Comparison of ENCODE assay signal across 9 cellular contexts in the genomic region with DNA sequence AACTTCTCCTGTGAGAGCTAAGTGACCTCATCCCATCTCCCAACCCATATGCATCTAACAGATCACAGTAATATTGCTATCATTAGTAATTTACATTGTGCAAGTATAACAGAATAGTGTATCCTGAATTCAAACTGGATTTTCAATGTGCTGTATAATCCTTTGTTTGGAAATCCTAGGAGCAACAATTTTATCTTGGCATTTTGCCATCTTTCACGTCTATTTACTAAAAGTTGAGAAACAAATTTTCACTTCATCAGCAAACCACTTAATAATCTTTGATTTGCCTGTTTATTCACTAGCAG. TPM values are rescaled to one million over a fixed set of nuclear protein-coding genes. Genes with fewer than 3 reads are reported as not detected.
A peak's percentile ranks its signal among the peaks of the same experiment; 100 is the strongest.
DNase-seq lines count a peak whose midpoint lies in the region; ATAC-seq, FAIRE-seq and TF ChIP-seq lines count a peak whose summit lies in the region.
"Had no signal": no experiment of that assay in that cellular context is flagged by ENCODE, and none has a peak within 500 bp of the region (broad histone marks: within the 10 kb centered on the region; RNA-seq: fewer than 3 reads in every experiment).

No MANE protein-coding gene starts in this region.

- peak overlapping the region; percentile 92 for H3K4me3 ChIP-seq in K562

- no peak overlapping the region for H2AFZ ChIP-seq in K562 (ENCODE audit: low read depth, low read length)

- WGBS in K562 (ENCODE audit: insufficient coverage, low coverage, missing lambda C conversion rate) = 11% methylated on average over 1 of the region's 1 CpG

- peaks cover 38% of the 10 kb centered on the region for H3K36me3 Mint-ChIP-seq in Calu3 (ENCODE audit: insufficient read depth, unreplicated experiment)
- H3K36me3 Mint-ChIP-seq in nephron (ENCODE audit: low read depth) = peaks cover 10% of the 10 kb centered on the region

- H3K27ac Mint-ChIP-seq in Calu3 (ENCODE audit: unreplicated experiment) (no peak overlapping the region), nephron (peak overlapping the region; percentile 79 to 100 (median 99))

- H3K27me3 Mint-ChIP-seq in Calu3 (ENCODE audit: unreplicated experiment) (no peaks in the 10 kb centered on the region), nephron (ENCODE audit: low read depth) (no peaks in the 10 kb centered on the region)

- POLR2A ChIA-PET in K562 (lab: Yijun Ruan, JAX) = interaction anchor here (0.6 to 3.5 kb wide), 10 partner anchors 8 to 152 kb away, joined by 3 to 15 read pairs (median 4); partner anchors contain the start of gene SRSF7

- TF ChIP-seq CTCF in Calu3 (IDR thresholded peaks at IDR 0.05; ENCODE audit: unreplicated experiment) (no peak), K562 (IDR thresholded peaks at IDR 0.05 in 2 of 3, conservative IDR thresholded peaks at IDR 0.05 in 1 of 3; ENCODE audit: insufficient read depth in 2 of 3, low read depth in 1 of 3, low read length in 3 of 3) (no peak), nephron (IDR thresholded peaks at IDR 0.05; ENCODE audit: unreplicated experiment in 3 of 3) (no peak)

- FAIRE-seq in K562 (lab: Jason Lieb, UNC) = no peak

- DNase-seq in Calu3 = no peak
- peak; percentile 24 for DNase-seq in HT-29 (ENCODE audit: low spot score)
- no peak for DNase-seq in K562 (ENCODE audit: extremely low read depth in 1 of 4, low spot score in 3 of 4)
- no peak for DNase-seq in germinal center (ENCODE audit: low spot score)
- DNase-seq: caudate nucleus had no signal

- H3K4me1 ChIP-seq in K562 (replicated peaks in 1 of 2; ENCODE audit: control insufficient read depth in 2 of 2, insufficient read depth in 2 of 2, low read length in 2 of 2) = peaks cover 17 to 28% of the 10 kb centered on the region in 2 experiments

- peak overlapping the region; percentile 57 for H3K27ac ChIP-seq in K562 (ENCODE audit: extremely low read depth, low read depth, low read length)

- H3K4me1 Mint-ChIP-seq in Calu3 (ENCODE audit: low read depth, unreplicated experiment) = peaks cover 51% of the 10 kb centered on the region
- peaks cover 50% of the 10 kb centered on the region for H3K4me1 Mint-ChIP-seq in nephron

- H3K9me3 Mint-ChIP-seq in Calu3 (ENCODE audit: low read depth, unreplicated experiment) (no peaks in the 10 kb centered on the region), nephron (no peaks in the 10 kb centered on the region)

- no peaks in the 10 kb centered on the region for H3K27me3 ChIP-seq in K562 (ENCODE audit: control insufficient read depth in 2 of 2, insufficient read depth in 2 of 2, low read length in 2 of 2)

- CTCF ChIA-PET in Calu3 (lab: Charles Lee) = interaction anchor here (2.0 kb wide), 1 partner anchor 17 kb away, joined by 7 read pairs; no protein-coding TSS in a partner anchor
- CTCF ChIA-PET in K562 (lab: Yijun Ruan, JAX; ENCODE audit: low intra/inter-chr PET ratio) = no interaction called here

- BruUV-seq in Calu3 (replicated peaks; lab: Mats Ljungman, UMichigan) (no TSS peak), K562 (replicated peaks; lab: Mats Ljungman, UMichigan) (no TSS peak)

- no peak for ATAC-seq in K562
- no peak for ATAC-seq in HG02610 (IDR thresholded peaks at IDR 0.05; ENCODE audit: unreplicated experiment)
- no peak for ATAC-seq in HG03095 (IDR thresholded peaks at IDR 0.05; ENCODE audit: unreplicated experiment)
- no peak for ATAC-seq in HG03342 (IDR thresholded peaks at IDR 0.05; ENCODE audit: unreplicated experiment)

- H3K9me1 ChIP-seq in K562 (ENCODE audit: control insufficient read depth, insufficient read depth, low read length) = no peaks in the 10 kb centered on the region

- in situ Hi-C loops in K562 (cut with MboI) = no loop called here

- TF ChIP-seq RAD21 in K562 (CRISPR knock-in tag; conservative IDR thresholded peaks at IDR 0.05 in 1 of 2, IDR thresholded peaks at IDR 0.05 in 1 of 2) = no peak

- peak overlapping the region; percentile 86 for H3K4me3 Mint-ChIP-seq in Calu3 (ENCODE audit: low read depth, unreplicated experiment)
- H3K4me3 Mint-ChIP-seq in nephron = peak overlapping the region; percentile 91 to 100 (median 92)

- H3K36me3 ChIP-seq in K562 (ENCODE audit: control insufficient read depth, insufficient read depth, low read length) = peaks cover 11% of the 10 kb centered on the region; the same call in 1 of the 3 replicates

- H3K79me2 ChIP-seq in K562 (ENCODE audit: control insufficient read depth, insufficient read depth, low read length) = peaks cover 88% of the 10 kb centered on the region

- H3K9me3 ChIP-seq in K562 (replicated peaks; ENCODE audit: control insufficient read depth, insufficient read depth, low read depth, low read length) = no peaks in the 10 kb centered on the region

- peak overlapping the region; percentile 82 for H3K4me2 ChIP-seq in K562 (ENCODE audit: insufficient read depth, low read length)

- intact Hi-C loops in Calu3 (cut with micrococcal nuclease; ENCODE audit: unreplicated experiment) = loop anchor here (1.0 kb wide), 1 partner anchor 67 kb away; the partner anchor contains the start of gene GALM
- intact Hi-C loops in K562 (cut with micrococcal nuclease) = no loop called here

- no peak for TF ChIP-seq POLR2A in K562 (conservative IDR thresholded peaks at IDR 0.05)

- H4K20me1 ChIP-seq in K562 (replicated peaks; ENCODE audit: control insufficient read depth, insufficient read depth, low read length) = peaks cover 11% of the 10 kb centered on the region

- H3K9ac ChIP-seq in K562 (ENCODE audit: insufficient read depth in 1 of 2, low read depth in 2 of 2, low read length in 2 of 2) = peak overlapping the region in 1 of 2 experiments; percentile 88; a peak in 3 of 4 replicates

- no peak for TF ChIP-seq EP300 in K562 (IDR thresholded peaks at IDR 0.05; ENCODE audit: low read length)

TF ChIP-seq in K562, 482 proteins besides CTCF, POLR2A, EP300 and RAD21 (continues in another document):
- TF ChIP-seq ZNF79 (CRISPR knock-in tag; IDR thresholded peaks at IDR 0.05; ENCODE audit: low read depth) (no peak), SMAD3 (CRISPR knock-in tag; conservative IDR thresholded peaks at IDR 0.05) (no peak), TAF9B (IDR thresholded peaks at IDR 0.05; ENCODE audit: partially characterized antibody) (peak; percentile 17)
- TF ChIP-seq, protein P1, sequence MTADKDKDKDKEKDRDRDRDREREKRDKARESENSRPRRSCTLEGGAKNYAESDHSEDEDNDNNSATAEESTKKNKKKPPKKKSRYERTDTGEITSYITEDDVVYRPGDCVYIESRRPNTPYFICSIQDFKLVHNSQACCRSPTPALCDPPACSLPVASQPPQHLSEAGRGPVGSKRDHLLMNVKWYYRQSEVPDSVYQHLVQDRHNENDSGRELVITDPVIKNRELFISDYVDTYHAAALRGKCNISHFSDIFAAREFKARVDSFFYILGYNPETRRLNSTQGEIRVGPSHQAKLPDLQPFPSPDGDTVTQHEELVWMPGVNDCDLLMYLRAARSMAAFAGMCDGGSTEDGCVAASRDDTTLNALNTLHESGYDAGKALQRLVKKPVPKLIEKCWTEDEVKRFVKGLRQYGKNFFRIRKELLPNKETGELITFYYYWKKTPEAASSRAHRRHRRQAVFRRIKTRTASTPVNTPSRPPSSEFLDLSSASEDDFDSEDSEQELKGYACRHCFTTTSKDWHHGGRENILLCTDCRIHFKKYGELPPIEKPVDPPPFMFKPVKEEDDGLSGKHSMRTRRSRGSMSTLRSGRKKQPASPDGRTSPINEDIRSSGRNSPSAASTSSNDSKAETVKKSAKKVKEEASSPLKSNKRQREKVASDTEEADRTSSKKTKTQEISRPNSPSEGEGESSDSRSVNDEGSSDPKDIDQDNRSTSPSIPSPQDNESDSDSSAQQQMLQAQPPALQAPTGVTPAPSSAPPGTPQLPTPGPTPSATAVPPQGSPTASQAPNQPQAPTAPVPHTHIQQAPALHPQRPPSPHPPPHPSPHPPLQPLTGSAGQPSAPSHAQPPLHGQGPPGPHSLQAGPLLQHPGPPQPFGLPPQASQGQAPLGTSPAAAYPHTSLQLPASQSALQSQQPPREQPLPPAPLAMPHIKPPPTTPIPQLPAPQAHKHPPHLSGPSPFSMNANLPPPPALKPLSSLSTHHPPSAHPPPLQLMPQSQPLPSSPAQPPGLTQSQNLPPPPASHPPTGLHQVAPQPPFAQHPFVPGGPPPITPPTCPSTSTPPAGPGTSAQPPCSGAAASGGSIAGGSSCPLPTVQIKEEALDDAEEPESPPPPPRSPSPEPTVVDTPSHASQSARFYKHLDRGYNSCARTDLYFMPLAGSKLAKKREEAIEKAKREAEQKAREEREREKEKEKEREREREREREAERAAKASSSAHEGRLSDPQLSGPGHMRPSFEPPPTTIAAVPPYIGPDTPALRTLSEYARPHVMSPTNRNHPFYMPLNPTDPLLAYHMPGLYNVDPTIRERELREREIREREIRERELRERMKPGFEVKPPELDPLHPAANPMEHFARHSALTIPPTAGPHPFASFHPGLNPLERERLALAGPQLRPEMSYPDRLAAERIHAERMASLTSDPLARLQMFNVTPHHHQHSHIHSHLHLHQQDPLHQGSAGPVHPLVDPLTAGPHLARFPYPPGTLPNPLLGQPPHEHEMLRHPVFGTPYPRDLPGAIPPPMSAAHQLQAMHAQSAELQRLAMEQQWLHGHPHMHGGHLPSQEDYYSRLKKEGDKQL (CRISPR knock-in tag; IDR thresholded peaks at IDR 0.05; ENCODE audit: borderline replicate concordance) = no peak

RNA-seq across cellular contexts. Expression of gene HNRNPLL, which starts 3.8 kb away (rescaled TPM):
- 47.6 and 51.3 TPM in 2 replicates for total RNA-seq in Calu3 (2022)
- total RNA-seq in HT-29 (2014; rRNA removed; shearing (Covaris generic)) = 24.7 and 32.4 TPM in 2 replicates
- 95.1 and 247 TPM in 2 replicates for total RNA-seq in K562 (2011; cell fraction: chromatin; rRNA removed; ENCODE audit: low replicate concordance)
- 40.4 and 52.4 TPM in 2 replicates for total RNA-seq in K562 (2011; cell fraction: nucleolus; rRNA removed)
- 85.7 and 116 TPM in 2 replicates for total RNA-seq in K562 (2011; cell fraction: nucleoplasm; rRNA removed)
- 67.5 and 73.0 TPM in 2 replicates for total RNA-seq in K562 (2014; rRNA removed)
- 86.9 and 102 TPM in 2 replicates for total RNA-seq in K562 (2014; rRNA removed; fragmentation: Illumina TruSeq; extraction: Trizol)
- total RNA-seq in K562 (2015; rRNA removed; fragmentation: Illumina TruSeq; extraction: Trizol) = 57.1 and 57.8 TPM in 2 replicates
- 85.4 and 94.0 TPM in 2 replicates for total RNA-seq in K562 (2021)
- 99.7 and 135 TPM in 2 replicates for polyA plus RNA-seq in K562 (2011; rRNA removed)
- polyA plus RNA-seq in K562 (2011; cell fraction: cytosol; rRNA removed) = 21.9 and 34.3 TPM in 2 replicates
- 60.8 and 87.5 TPM in 2 replicates for polyA plus RNA-seq in K562 (2011; cell fraction: nucleus; rRNA removed)
- polyA plus RNA-seq in K562 (2012) = 41.1 and 47.5 TPM in 2 replicates
- 46.8 and 49.3 TPM in 2 replicates for polyA plus RNA-seq in K562 (2014; fragmentation: Illumina TruSeq; extraction: Trizol)
- 10 to 100 TPM; 19.8 to 24.7 TPM for polyA plus RNA-seq in K562 (2014; fragmentation: Nextera tagmentation; extraction: Ambion mirVana)
- 45.2 and 55.8 TPM in 2 replicates for polyA plus RNA-seq in K562 (2014; rRNA removed)
- polyA minus RNA-seq in K562 (2011; rRNA and poly(A)+ RNA removed) = 160 and 182 TPM in 2 replicates
- 50.5 and 52.8 TPM in 2 replicates for polyA minus RNA-seq in K562 (2011; cell fraction: cytosol; rRNA and poly(A)+ RNA removed)
- polyA minus RNA-seq in K562 (2011; cell fraction: nucleus; rRNA and poly(A)+ RNA removed) = 79.6 and 164 TPM in 2 replicates
